In genomic region chr5:142929602-142930001, GRCh38 we compare ENCODE assay signal across 12 cellular contexts.
A peak's percentile ranks its signal among the peaks of the same experiment; 100 is the strongest.
DNase-seq lines count a peak whose midpoint lies in the region; ATAC-seq, FAIRE-seq and TF ChIP-seq lines count a peak whose summit lies in the region.
"Had no signal": no experiment of that assay in that cellular context is flagged by ENCODE, and none has a peak within 500 bp of the region (broad histone marks: within the 10 kb centered on the region; RNA-seq: fewer than 3 reads in every experiment).

No MANE protein-coding gene starts in this region.

- TF ChIP-seq POLR2A in GM12891 (IDR thresholded peaks at IDR 0.05; ENCODE audit: low read depth, low read length), result no peak

- H3K27me3 ChIP-seq in right cardiac atrium (ENCODE audit: control insufficient read depth, insufficient read depth), result no peaks in the 10 kb centered on the region
- H3K27me3 ChIP-seq: cardiac muscle cell had no signal

- peak overlapping the region; percentile 74 for H3K27ac ChIP-seq in right cardiac atrium (ENCODE audit: low read length)
- H3K27ac ChIP-seq: cardiac muscle cell had no signal

- peak; percentile 75 to 90 for ATAC-seq in right cardiac atrium
- ATAC-seq in HG03442 (IDR thresholded peaks at IDR 0.05; ENCODE audit: unreplicated experiment), result no peak
- no peak for ATAC-seq in HG03460 (IDR thresholded peaks at IDR 0.05; ENCODE audit: unreplicated experiment)

- peaks cover 26% of the 10 kb centered on the region for H3K4me1 ChIP-seq in right cardiac atrium (ENCODE audit: control insufficient read depth, insufficient read depth, low read length)

- no peak overlapping the region for H3K4me3 ChIP-seq in right cardiac atrium (ENCODE audit: low read length)
- H3K4me3 ChIP-seq: cardiac muscle cell had no signal

- 30% methylated on average over 2 of the region's 2 CpGs for WGBS in right cardiac atrium

- H3K9me3 ChIP-seq in right cardiac atrium (ENCODE audit: control insufficient read depth, low read length), result no peaks in the 10 kb centered on the region

- intact Hi-C loops in right cardiac atrium (cut with DNase I), result loop anchor here in 1 of 4 donors (5.0 kb wide), 1 partner anchor 473 kb away; the partner anchor contains the start of gene NR3C1

- FAIRE-seq in GM12891 (lab: Jason Lieb, UNC), result peak; percentile 16

- DNase-seq in GM12891 (ENCODE audit: insufficient read length, low spot score) (no peak), right cardiac atrium (peak; percentile 28 to 66 (median 58)), NCI-H446 (lab: John Stamatoyannopoulos, UW) (no peak)
- peak; percentile 25 for DNase-seq in activated CD8-positive, alpha-beta memory T cell treated with anti-CD3 and anti-CD28 coated beads, Interleukin-2, amount 50 U/mL, for 4 hours
- peak; percentile 1 to 38 for DNase-seq in stimulated activated CD8-positive, alpha-beta memory T cell treated with anti-CD3 and anti-CD28 coated beads, Interleukin-2, amount 100 ng/mL, for 1 hour (ENCODE audit: low read depth in 2 of 2)
- DNase-seq: activated CD4-positive, alpha-beta T cell treated with anti-CD3 and anti-CD28 coated beads, Interleukin-2, amount 10 ng/mL, durations not matched to agents 7 days and 5 days; activated naive CD4-positive, alpha-beta T cell; GDM1; mammary epithelial cell had no signal

TF ChIP-seq in GM12891, 5 proteins besides CTCF, POLR2A, EP300 and RAD21:
- TF ChIP-seq SPI1 (IDR thresholded peaks at IDR 0.05; ENCODE audit: low read depth, low read length) (no peak), TAF1 (IDR thresholded peaks at IDR 0.05; ENCODE audit: low read depth, low read length) (no peak), PAX5 (IDR thresholded peaks at IDR 0.05; ENCODE audit: insufficient read depth, low read length, severe bottlenecking) (no peak), POU2F2 (IDR thresholded peaks at IDR 0.05; ENCODE audit: low read depth, low read length) (no peak), POLR2AphosphoS5 (IDR thresholded peaks at IDR 0.05; ENCODE audit: low read depth, low read length) (no peak)
TF ChIP-seq in GM12891: peak in this region for 0.

Comparison
In these comparisons a context has a peak if more than half of its experiments do, and no peak if none do; other contexts are left out.
1. DNase-seq: peak in activated CD8-positive, alpha-beta memory T cell treated with anti-CD3 and anti-CD28 coated beads, Interleukin-2, amount 50 U/mL, for 4 hours (single experiment), right cardiac atrium (3 of 3) and stimulated activated CD8-positive, alpha-beta memory T cell treated with anti-CD3 and anti-CD28 coated beads, Interleukin-2, amount 100 ng/mL, for 1 hour (2 of 2); none in GM12891 (single experiment) and NCI-H446 (0 of 2).
2. ATAC-seq: peak in right cardiac atrium (2 of 2); none in HG03442 (single experiment) and HG03460 (single experiment).